9 cellular contexts compared by ENCODE assay signal in the genomic region with DNA sequence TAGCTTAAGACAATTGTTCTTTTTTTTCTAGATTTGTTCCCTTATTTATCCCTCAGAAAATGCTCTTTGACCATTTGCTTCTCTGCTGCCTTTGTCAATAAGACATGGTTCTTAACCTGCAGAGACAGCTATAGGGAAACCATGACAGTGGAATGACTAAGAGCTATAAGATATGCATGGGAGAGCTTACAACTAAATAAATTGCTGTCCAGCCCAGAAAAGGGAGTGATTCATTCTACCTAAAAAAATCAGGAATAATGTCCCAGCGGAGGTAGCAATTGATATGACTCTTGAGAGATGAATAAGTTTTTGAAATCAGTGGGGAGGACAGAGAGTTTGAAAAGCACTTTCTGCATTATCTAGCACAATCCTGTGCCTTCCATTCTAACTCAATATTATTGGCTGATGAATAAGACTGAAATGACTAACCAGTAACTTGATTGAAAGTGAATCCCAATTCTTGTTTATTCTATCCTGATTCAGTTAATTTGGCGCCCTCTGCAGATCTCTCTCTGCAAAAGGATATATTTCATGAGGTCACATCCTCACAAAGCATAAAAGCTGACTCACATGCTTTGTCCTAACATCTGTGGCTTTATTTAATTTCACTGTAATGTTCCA.
DNase-seq lines count a peak whose midpoint lies in the region; ATAC-seq and TF ChIP-seq lines count a peak whose summit lies in the region.
"Had no signal": no experiment of that assay in that cellular context is flagged by ENCODE, and none has a peak within 500 bp of the region (broad histone marks: within the 10 kb centered on the region; RNA-seq: fewer than 3 reads in every experiment).

No MANE protein-coding gene starts in this region.

- H3K4me1 ChIP-seq in IMR-90 (ENCODE audit: control insufficient read depth, insufficient read depth, low read length) (no peaks in the 10 kb centered on the region), stomach (no peaks in the 10 kb centered on the region)

- H3K9me3 ChIP-seq in IMR-90 (ENCODE audit: control insufficient read depth, insufficient read depth, low read length) = peaks cover 4% of the 10 kb centered on the region
- H3K9me3 ChIP-seq in SK-N-MC (ENCODE audit: low read depth, low read length) = no peaks in the 10 kb centered on the region
- H3K9me3 ChIP-seq in stomach = no peaks in the 10 kb centered on the region
- H3K9me3 ChIP-seq: mucosa of descending colon had no signal

- H3K4me2 ChIP-seq in IMR-90 (ENCODE audit: low read depth, low read length) = no peak overlapping the region

- H3K27me3 ChIP-seq in IMR-90 (ENCODE audit: control insufficient read depth, insufficient read depth, low read length) (no peaks in the 10 kb centered on the region), stomach (no peaks in the 10 kb centered on the region)

- intact Hi-C loops in IMR-90 (cut with micrococcal nuclease) = no loop called here
- intact Hi-C loops in stomach (cut with DNase I; ENCODE audit: low total_unique reads) = no loop called here

- no peak overlapping the region for H4K8ac ChIP-seq in IMR-90 (ENCODE audit: low read depth in 2 of 2, low read length in 2 of 2)

- in situ Hi-C loops in IMR-90 (cut with MboI; ENCODE audit: low sequenced_read_pairs) = no loop called here

- H4K5ac ChIP-seq in IMR-90 (ENCODE audit: low read depth, low read length) = no peak overlapping the region

- no peak overlapping the region for H3K4ac ChIP-seq in IMR-90 (ENCODE audit: low read depth, low read length)

- H2BK120ac ChIP-seq in IMR-90 (ENCODE audit: low read depth, low read length) = no peak overlapping the region

- no peaks in the 10 kb centered on the region for H3K36me3 ChIP-seq in IMR-90 (ENCODE audit: control insufficient read depth, insufficient read depth, low read length)
- no peaks in the 10 kb centered on the region for H3K36me3 ChIP-seq in SK-N-MC (ENCODE audit: insufficient read depth, low read length)
- H3K36me3 ChIP-seq in stomach = no peaks in the 10 kb centered on the region

- no peak overlapping the region for H3K56ac ChIP-seq in IMR-90 (ENCODE audit: extremely low read depth, insufficient read depth, low read length)

- H3K23ac ChIP-seq in IMR-90 (ENCODE audit: low read depth, low read length) = no peak overlapping the region

- H2AFZ ChIP-seq in IMR-90 (replicated peaks; ENCODE audit: low read length, poor library complexity) = no peak overlapping the region

- POLR2A ChIA-PET in IMR-90 (lab: Charles Lee; ENCODE audit: unreplicated experiment) = no interaction called here

- no peak overlapping the region for H2BK20ac ChIP-seq in IMR-90 (ENCODE audit: low read depth, low read length)

- H3K79me1 ChIP-seq in IMR-90 (ENCODE audit: low read depth in 1 of 2, low read length in 2 of 2) = no peaks in the 10 kb centered on the region

- no peak for TF ChIP-seq EP300 in stomach (IDR thresholded peaks at IDR 0.05)

- H2AK5ac ChIP-seq in IMR-90 (ENCODE audit: low read depth, low read length) = no peak overlapping the region

- dilution Hi-C loops in IMR-90 (cut with HindIII; ENCODE audit: low sequenced_read_pairs, unreplicated experiment) = no loop called here

- no peak for TF ChIP-seq RAD21 in IMR-90 (IDR thresholded peaks at IDR 0.05; ENCODE audit: low read length)

- H4K91ac ChIP-seq in IMR-90 (ENCODE audit: insufficient read depth, low read depth, low read length) = no peak overlapping the region

- no peak overlapping the region for H2BK15ac ChIP-seq in IMR-90 (ENCODE audit: low read depth, low read length)

- H3K14ac ChIP-seq in IMR-90 (replicated peaks; ENCODE audit: low read depth, low read length) = no peak overlapping the region

- TF ChIP-seq POLR2A in IMR-90 (IDR thresholded peaks at IDR 0.05; ENCODE audit: low read depth, low read length) = no peak
- no peak for TF ChIP-seq POLR2A in stomach (IDR thresholded peaks at IDR 0.05)

- WGBS in IMR-90 (ENCODE audit: extremely low coverage in 2 of 2, insufficient read length in 1 of 2), 2 experiments = no CpG with 5 or more reads among the region's 2 CpGs
- 48 to 67% (median 50%) methylated on average over 2 of the region's 2 CpGs for WGBS in stomach, 5 donors

- H3K9ac ChIP-seq in IMR-90 (ENCODE audit: low read depth, low read length) (no peak overlapping the region), SK-N-MC (ENCODE audit: insufficient read length) (no peak overlapping the region)

- H3K4me3 ChIP-seq in IMR-90 (ENCODE audit: insufficient read depth, low read depth, low read length) = no peak overlapping the region
- no peak overlapping the region for H3K4me3 ChIP-seq in SK-N-MC
- H3K4me3 ChIP-seq in stomach = no peak overlapping the region
- H3K4me3 ChIP-seq: mucosa of descending colon had no signal

- no peaks in the 10 kb centered on the region for H3K9me1 ChIP-seq in IMR-90 (ENCODE audit: insufficient read depth, low read length)

- H4K20me1 ChIP-seq in IMR-90 (ENCODE audit: insufficient read depth, low read length) = no peaks in the 10 kb centered on the region

- no peak overlapping the region for H3K18ac ChIP-seq in IMR-90 (ENCODE audit: low read depth, low read length)

- CTCF ChIA-PET in IMR-90 (lab: Yijun Ruan, JAX) = no interaction called here

- no peak for ATAC-seq in IMR-90 (ENCODE audit: low read depth)
- ATAC-seq: mucosa of descending colon had no signal

- H3K27ac ChIP-seq in IMR-90 (ENCODE audit: insufficient read depth, low read length) = no peak overlapping the region
- H3K27ac ChIP-seq in SK-N-MC = no peak overlapping the region
- H3K27ac ChIP-seq in stomach = no peak overlapping the region

- no peak overlapping the region for H2AK9ac ChIP-seq in IMR-90 (replicated peaks; ENCODE audit: low read depth, low read length, poor library complexity)

- BruUV-seq in IMR-90 (replicated peaks; lab: Mats Ljungman, UMichigan) = no TSS peak

- TF ChIP-seq CTCF in IMR-90 (conservative IDR thresholded peaks at IDR 0.05; ENCODE audit: low read depth, low read length) (0 out of 2 replicates have a peak, but pooled peaks have one; percentile 16), stomach (IDR thresholded peaks at IDR 0.05) (no peak)

- peak; percentile 55 for DNase-seq in DMS 273 (lab: John Stamatoyannopoulos, UW; ENCODE audit: unreplicated experiment)
- no peak for DNase-seq in IMR-90
- peak; percentile 20 for DNase-seq in SK-N-MC (ENCODE audit: low read depth, low spot score)
- DNase-seq in iPS-NIHi7 (ENCODE audit: extremely low spot score) = peak; percentile 43
- DNase-seq in T1000 (lab: John Stamatoyannopoulos, UW) = no peak
- no peak for DNase-seq in activated naive CD4-positive, alpha-beta T cell treated with Interleukin-2 at 50 U/mL for 16 hours
- DNase-seq in stomach = no peak
- no peak for DNase-seq in stimulated activated CD4-positive, alpha-beta T cell treated with anti-CD3 and anti-CD28 coated beads, Interleukin-1b, Interleukin-23, amount 100 ng/mL, for 48 hours

- no peak overlapping the region for H2BK5ac ChIP-seq in IMR-90 (ENCODE audit: low read depth, low read length, poor library complexity, severe bottlenecking)

TF ChIP-seq in IMR-90, 13 proteins besides CTCF, POLR2A, EP300 and RAD21:
- TF ChIP-seq BHLHE40 (IDR thresholded peaks at IDR 0.05; ENCODE audit: low read depth, low read length) (no peak), CEBPB (IDR thresholded peaks at IDR 0.05; ENCODE audit: low read depth, low read length) (no peak), MXI1 (IDR thresholded peaks at IDR 0.05; ENCODE audit: borderline replicate concordance, low read depth, low read length) (no peak), SMC3 (IDR thresholded peaks at IDR 0.05; ENCODE audit: low read depth, low read length) (no peak), USF2 (IDR thresholded peaks at IDR 0.05; ENCODE audit: low read depth, low read length) (no peak), NFE2L2 (IDR thresholded peaks at IDR 0.05; ENCODE audit: low read depth, low read length) (no peak)

Comparison
In these comparisons a context has a peak if more than half of its experiments do, and no peak if none do; other contexts are left out.
1. DNase-seq: peak in DMS 273 (single experiment), SK-N-MC (single experiment) and iPS-NIHi7 (single experiment); none in IMR-90 (single experiment), T1000 (single experiment), activated naive CD4-positive, alpha-beta T cell treated with Interleukin-2 at 50 U/mL for 16 hours (single experiment), stomach (single experiment) and stimulated activated CD4-positive, alpha-beta T cell treated with anti-CD3 and anti-CD28 coated beads, Interleukin-1b, Interleukin-23, amount 100 ng/mL, for 48 hours (single experiment).